18 cellular contexts compared by ENCODE assay signal in the genomic region with DNA sequence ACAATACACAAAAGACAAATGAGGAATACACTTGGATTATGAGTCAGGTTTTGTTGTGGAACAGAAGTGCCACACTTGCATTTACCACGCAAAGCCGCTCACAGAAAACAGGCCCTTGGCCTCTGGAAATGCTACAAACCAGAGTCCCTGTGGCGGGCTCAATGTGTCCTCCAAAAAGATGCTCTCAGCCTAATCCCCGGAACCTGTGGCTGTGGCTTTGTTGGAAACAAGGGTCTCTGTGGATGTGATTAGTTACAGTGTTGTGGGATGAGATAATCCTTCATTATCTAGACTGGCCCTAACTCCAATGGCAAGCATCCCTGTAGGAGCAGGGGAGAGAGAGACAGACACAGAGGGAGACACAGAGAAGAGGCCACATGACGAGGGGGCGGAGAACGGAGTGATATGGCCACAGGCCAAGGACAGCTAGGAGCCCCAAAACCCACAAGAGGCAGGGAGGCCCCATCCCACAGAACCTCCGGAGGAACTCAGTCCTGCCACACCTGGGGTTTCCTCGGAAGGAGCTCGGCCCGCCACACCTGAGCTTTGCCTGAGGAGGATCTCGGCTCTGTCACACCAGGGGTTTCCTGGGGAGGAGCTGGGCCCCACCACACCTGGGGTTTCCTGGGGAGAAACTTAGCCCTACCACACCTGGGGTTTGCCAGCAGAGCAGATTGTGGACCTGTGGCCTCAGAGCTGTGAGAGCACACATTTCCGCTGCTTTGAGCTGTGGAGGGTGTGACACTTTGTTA. TPM values are rescaled to one million over a fixed set of nuclear protein-coding genes. Genes with fewer than 3 reads are reported as not detected.
DNase-seq lines count a peak whose midpoint lies in the region; ATAC-seq, FAIRE-seq and TF ChIP-seq lines count a peak whose summit lies in the region.
"Had no signal": no experiment of that assay in that cellular context is flagged by ENCODE, and none has a peak within 500 bp of the region (broad histone marks: within the 10 kb centered on the region; RNA-seq: fewer than 3 reads in every experiment).

No MANE protein-coding gene starts in this region.

- H3K4me3 Mint-ChIP-seq in H9: no peak overlapping the region
- H3K4me3 Mint-ChIP-seq in stimulated activated effector memory CD8-positive, alpha-beta T cell treated with anti-CD3 and anti-CD28 coated beads, Interleukin-12 subunit alpha, Interleukin-12 subunit beta, amount 100 ng/mL, for 72 hours: no peak overlapping the region
- H3K4me3 Mint-ChIP-seq: B cell; CD4-positive, CD25-positive, alpha-beta regulatory T cell had no signal

- no peaks in the 10 kb centered on the region for H4K20me1 ChIP-seq in H9 (ENCODE audit: control insufficient read depth, insufficient read depth, insufficient read length)

- H2BK12ac ChIP-seq in H9 (ENCODE audit: insufficient read length, low read depth, low read length): no peak overlapping the region

- H4K5ac ChIP-seq in H9 (ENCODE audit: insufficient read length, low read depth, low read length): no peak overlapping the region

- FAIRE-seq in GM19239 (lab: Jason Lieb, UNC): no peak

- H3K27ac ChIP-seq in H9 (ENCODE audit: insufficient read length, low read depth, low read length) (no peak overlapping the region), SJCRH30 (peak overlapping the region; percentile 80), cingulate gyrus (ENCODE audit: low read depth, low read length) (peak overlapping the region; percentile 4)
- H3K27ac ChIP-seq: GM23248 had no signal

- H3K27ac Mint-ChIP-seq in H9: peak overlapping the region in 1 of 3 experiments; percentile 23; a peak in 1 of 7 replicates
- H3K27ac Mint-ChIP-seq in stimulated activated effector memory CD8-positive, alpha-beta T cell treated with anti-CD3 and anti-CD28 coated beads, Interleukin-12 subunit alpha, Interleukin-12 subunit beta, amount 100 ng/mL, for 72 hours: peak overlapping the region; percentile 26
- H3K27ac Mint-ChIP-seq: B cell had no signal

- peaks cover 6% of the 10 kb centered on the region; the same call in 1 of the 2 replicates for H3K36me3 ChIP-seq in SJCRH30

- no peak overlapping the region for H3K56ac ChIP-seq in H9 (ENCODE audit: insufficient read length, low read depth, low read length)

- H2BK120ac ChIP-seq in H9 (ENCODE audit: low read depth, low read length, poor library complexity, severe bottlenecking): no peak overlapping the region

- ATAC-seq in stimulated activated effector memory CD8-positive, alpha-beta T cell treated with anti-CD3 and anti-CD28 coated beads, Interleukin-12 subunit alpha, Interleukin-12 subunit beta, amount 100 ng/mL, for 72 hours: peak; percentile 60
- no peak for ATAC-seq in GM21619 (IDR thresholded peaks at IDR 0.05; ENCODE audit: unreplicated experiment)
- ATAC-seq: HCT116 had no signal

- H3K4me1 ChIP-seq in H9 (ENCODE audit: insufficient read depth, low read length) (peaks cover 3% of the 10 kb centered on the region; the same call in 1 of the 2 replicates), SJCRH30 (peaks cover 51% of the 10 kb centered on the region)

- no peaks in the 10 kb centered on the region for H3K79me1 ChIP-seq in H9 (ENCODE audit: insufficient read depth, low read depth, low read length, poor library complexity, severe bottlenecking)

- H2BK15ac ChIP-seq in H9 (ENCODE audit: low read depth, low read length): no peak overlapping the region

- H3T11ph ChIP-seq in H9 (ENCODE audit: low read length): no peak overlapping the region

- H4K8ac ChIP-seq in H9 (replicated peaks; ENCODE audit: insufficient read length, low read depth, low read length): no peak overlapping the region

- no CpG with 5 or more reads among the region's 13 CpGs for WGBS in H9 (ENCODE audit: extremely low coverage, insufficient read length, low lambda C conversion rate)

- H3K4me2 ChIP-seq in H9 (ENCODE audit: insufficient read depth, insufficient read length, low read length): no peak overlapping the region

- H3K9me3 Mint-ChIP-seq in H9: peaks cover 0 to 10% of the 10 kb centered on the region in 2 experiments; a peak in 1 of 5 replicates
- no peaks in the 10 kb centered on the region for H3K9me3 Mint-ChIP-seq in stimulated activated effector memory CD8-positive, alpha-beta T cell treated with anti-CD3 and anti-CD28 coated beads, Interleukin-12 subunit alpha, Interleukin-12 subunit beta, amount 100 ng/mL, for 72 hours
- H3K9me3 Mint-ChIP-seq: CD4-positive, CD25-positive, alpha-beta regulatory T cell had no signal

- H2AK5ac ChIP-seq in H9 (ENCODE audit: insufficient read length, low read length): no peak overlapping the region

- no peak for TF ChIP-seq CTCF in H9 (conservative IDR thresholded peaks at IDR 0.05)

- H3K4ac ChIP-seq in H9 (ENCODE audit: low read depth, low read length): no peak overlapping the region

- no peak overlapping the region for H3K9ac ChIP-seq in H9 (ENCODE audit: extremely low read depth, insufficient read length, low read length)
- H3K9ac ChIP-seq: GM23248 had no signal

- no peaks in the 10 kb centered on the region; the same call in 1 of the 2 replicates for H3K27me3 Mint-ChIP-seq in H9 (ENCODE audit: low read depth)
- H3K27me3 Mint-ChIP-seq: B cell; CD4-positive, CD25-positive, alpha-beta regulatory T cell had no signal

- H3K36me3 Mint-ChIP-seq in H9 (ENCODE audit: insufficient read depth in 1 of 3, low read depth in 3 of 3): peaks cover 18 to 35% (median 34%) of the 10 kb centered on the region in 3 experiments; a peak in 5 of 7 replicates
- peaks cover 12% of the 10 kb centered on the region for H3K36me3 Mint-ChIP-seq in stimulated activated effector memory CD8-positive, alpha-beta T cell treated with anti-CD3 and anti-CD28 coated beads, Interleukin-12 subunit alpha, Interleukin-12 subunit beta, amount 100 ng/mL, for 72 hours

- H2AFZ ChIP-seq in H9 (ENCODE audit: low read length): no peak overlapping the region
- H2AFZ ChIP-seq: GM23248 had no signal

- no peak overlapping the region for H3K18ac ChIP-seq in H9 (ENCODE audit: insufficient read length, low read depth, low read length)

- no peak overlapping the region for H2BK5ac ChIP-seq in H9 (ENCODE audit: insufficient read length, low read length)

- no peak overlapping the region for H4K91ac ChIP-seq in H9 (ENCODE audit: insufficient read length, low read depth, low read length)

- H3K79me2 ChIP-seq in H9 (ENCODE audit: insufficient read depth, low read length): no peaks in the 10 kb centered on the region

- peaks cover 15 to 20% of the 10 kb centered on the region in 2 experiments for H3K4me1 Mint-ChIP-seq in H9
- H3K4me1 Mint-ChIP-seq in stimulated activated effector memory CD8-positive, alpha-beta T cell treated with anti-CD3 and anti-CD28 coated beads, Interleukin-12 subunit alpha, Interleukin-12 subunit beta, amount 100 ng/mL, for 72 hours: peaks cover 6% of the 10 kb centered on the region
- H3K4me1 Mint-ChIP-seq: B cell; CD4-positive, CD25-positive, alpha-beta regulatory T cell had no signal

- H3K4me3 ChIP-seq in SJCRH30: no peak overlapping the region
- H3K4me3 ChIP-seq: GM23248 had no signal

- DNase-seq in H9 (peak; percentile 23), SJCRH30 (peak; percentile 67 to 83), NCI-H524 (lab: John Stamatoyannopoulos, UW) (no peak), GM19239 (ENCODE audit: insufficient read length, low spot score) (no peak)
- no peak for DNase-seq in stimulated activated effector memory CD8-positive, alpha-beta T cell treated with anti-CD3 and anti-CD28 coated beads, Interleukin-12 subunit alpha, Interleukin-12 subunit beta, amount 100 ng/mL, for 72 hours (ENCODE audit: low spot score in 2 of 2)
- DNase-seq: CD4-positive, CD25-positive, alpha-beta regulatory T cell; GM23248; KG1; NCI-H1048; NCI-H1436 treated with DMSO at 0.1 percent for 48 hours; NCI-H2081; NCI-H526; NK-92 treated with Interleukin-12 subunit alpha and Interleukin-12 subunit beta, amount 100 ng/mL, for 24 hours; SHP77 treated with DMSO at 0.1 percent for 48 hours had no signal

- no peak overlapping the region for H2BK20ac ChIP-seq in H9 (ENCODE audit: low read depth, low read length, poor library complexity, severe bottlenecking)

- no peaks in the 10 kb centered on the region for H3K23me2 ChIP-seq in H9 (ENCODE audit: insufficient read length, low read depth, low read length, poor library complexity, severe bottlenecking)

- H3K23ac ChIP-seq in H9 (ENCODE audit: insufficient read length, low read depth, low read length): no peak overlapping the region

- H3K14ac ChIP-seq in H9 (ENCODE audit: insufficient read depth, low read length): no peak overlapping the region

- H3K9me3 ChIP-seq in H9 (ENCODE audit: control insufficient read depth, low read depth, low read length): no peaks in the 10 kb centered on the region
- no peaks in the 10 kb centered on the region for H3K9me3 ChIP-seq in SJCRH30 (replicated peaks)

- H3K27me3 ChIP-seq in H9 (ENCODE audit: insufficient read depth, low read length) (no peaks in the 10 kb centered on the region), SJCRH30 (no peaks in the 10 kb centered on the region)

RNA-seq across cellular contexts. Expression of gene NPHP4, which starts 55.4 kb away (rescaled TPM):
- total RNA-seq in H9 (2021): 14.3 and 17.6 TPM in 2 replicates
- 6.4 and 7.3 TPM in 2 replicates for total RNA-seq in SJCRH30 (2014; rRNA removed; shearing (Covaris generic))

Comparison
In these comparisons a context has a peak if more than half of its experiments do, and no peak if none do; other contexts are left out.
1. DNase-seq: peak in H9 (single experiment) and SJCRH30 (2 of 2); none in stimulated activated effector memory CD8-positive, alpha-beta T cell treated with anti-CD3 and anti-CD28 coated beads, Interleukin-12 subunit alpha, Interleukin-12 subunit beta, amount 100 ng/mL, for 72 hours (0 of 2), NCI-H524 (0 of 2) and GM19239 (single experiment).